ENCODE assay signal across 19 cellular contexts in genomic region chr11:60945295-60945667, GRCh38. TPM values are rescaled to one million over a fixed set of nuclear protein-coding genes. Genes with fewer than 3 reads are reported as not detected.
"Had no signal": no experiment of that assay in that cellular context is flagged by ENCODE, and none has a peak within 500 bp of the region (broad histone marks: within the 10 kb centered on the region; RNA-seq: fewer than 3 reads in every experiment).

No MANE protein-coding gene starts in this region.

- H3K4me3 Mint-ChIP-seq: naive thymus-derived CD4-positive, alpha-beta T cell; nephron progenitor cell had no signal

- H3K27ac Mint-ChIP-seq: nephron progenitor cell had no signal

- DNase-seq: effector CD8-positive, alpha-beta T cell; foreskin melanocyte; kidney; left colon; left ventricle myocardium superior; naive thymus-derived CD4-positive, alpha-beta T cell; nephron progenitor cell; posterior cingulate gyrus; spleen; stimulated activated CD4-positive, alpha-beta T cell treated with anti-CD3 and anti-CD28 coated beads, Interleukin-15, amount 100 ng/mL, for 24 hours; stimulated activated CD4-positive, alpha-beta T cell treated with anti-CD3 and anti-CD28 coated beads, Interleukin-1b, Interleukin-23, amount 100 ng/mL, for 48 hours; stimulated activated CD4-positive, alpha-beta T cell treated with anti-CD3 and anti-CD28 coated beads, Interleukin-4, amount 100 ng/mL, for 24 hours; stimulated activated naive CD4-positive, alpha-beta T cell; stomach; substantia nigra; transverse colon had no signal

- H3K9me3 Mint-ChIP-seq: naive thymus-derived CD4-positive, alpha-beta T cell; nephron progenitor cell had no signal

RNA-seq across cellular contexts. Expression of gene TMEM132A, which starts 21.0 kb away (rescaled TPM):
- polyA plus RNA-seq: naive thymus-derived CD4-positive, alpha-beta T cell had no signal

RNA-seq across cellular contexts. Expression of gene CD6, which starts 26.2 kb away (rescaled TPM):
- total RNA-seq: osteocyte, pulmonary artery endothelial cell had no signal
- polyA plus RNA-seq: hepatocyte had no signal
